8 cellular contexts compared by ENCODE assay signal in genomic region chrX:79259073-79259689, GRCh38.
DNase-seq lines count a peak whose midpoint lies in the region; ATAC-seq and TF ChIP-seq lines count a peak whose summit lies in the region.

No MANE protein-coding gene starts in this region.

- H3K4me1 ChIP-seq in psoas muscle: no peaks in the 10 kb centered on the region

- CTCF ChIA-PET in RWPE1 (lab: Yijun Ruan, JAX): no interaction called here

- H3K27me3 Mint-ChIP-seq in activated T-helper 1 cell treated with anti-CD3 and anti-CD28 coated beads, Interleukin-12 subunit alpha, Interleukin-12 subunit beta, Interleukin-2, Interleukin-4 antibody, amounts not matched to agents 30 ng/mL and 10 ng/mL and 1 ng/mL, durations not matched to agents 14 hours and 24 hours and 36 hours (ENCODE audit: insufficient read depth): no peaks in the 10 kb centered on the region

- peaks cover 22% of the 10 kb centered on the region for H3K36me3 Mint-ChIP-seq in activated T-helper 1 cell treated with anti-CD3 and anti-CD28 coated beads, Interleukin-12 subunit alpha, Interleukin-12 subunit beta, Interleukin-2, Interleukin-4 antibody, amounts not matched to agents 30 ng/mL and 10 ng/mL and 1 ng/mL, durations not matched to agents 14 hours and 24 hours and 36 hours (ENCODE audit: low read depth)

- TF ChIP-seq CTCF in RWPE1 (conservative IDR thresholded peaks at IDR 0.05; ENCODE audit: low read depth) (no peak), psoas muscle (IDR thresholded peaks at IDR 0.05) (no peak)

- peak overlapping the region; percentile 45 for H3K4me3 Mint-ChIP-seq in activated T-helper 1 cell treated with anti-CD3 and anti-CD28 coated beads, Interleukin-12 subunit alpha, Interleukin-12 subunit beta, Interleukin-2, Interleukin-4 antibody, amounts not matched to agents 30 ng/mL and 10 ng/mL and 1 ng/mL, durations not matched to agents 14 hours and 24 hours and 36 hours

- intact Hi-C loops in activated T-helper 1 cell treated with anti-CD3 and anti-CD28 coated beads, Interleukin-12 subunit alpha, Interleukin-12 subunit beta, Interleukin-2, Interleukin-4 antibody, amounts not matched to agents 30 ng/mL and 10 ng/mL and 1 ng/mL, durations not matched to agents 14 hours and 24 hours and 36 hours (cut with micrococcal nuclease): loop anchor here (1.0 to 5.0 kb wide), 12 partner anchors 11 to 928 kb away; partner anchors contain the start of genes GPR174 and ITM2A
- intact Hi-C loops in psoas muscle (cut with DNase I): no loop called here

- DNase-seq in KBM-7: peak; percentile 97
- DNase-seq in activated T-helper 1 cell treated with anti-CD3 and anti-CD28 coated beads, Interleukin-12 subunit alpha, Interleukin-12 subunit beta, Interleukin-2, Interleukin-4 antibody, amounts not matched to agents 30 ng/mL and 10 ng/mL and 1 ng/mL, durations not matched to agents 14 hours and 24 hours and 36 hours (ENCODE audit: low spot score): peak; percentile 57
- DNase-seq in stimulated activated CD4-positive, alpha-beta T cell treated with anti-CD3 and anti-CD28 coated beads, TNF-alpha, amount 100 ng/mL, for 4 hours (ENCODE audit: low read depth in 3 of 3): peak; percentile 4 to 43 (median 14)
- DNase-seq in RWPE1 (ENCODE audit: low spot score): no peak
- no peak for DNase-seq in NCI-H446 (lab: John Stamatoyannopoulos, UW)
- no peak for DNase-seq in psoas muscle

- peaks cover 86% of the 10 kb centered on the region for H3K4me1 Mint-ChIP-seq in activated T-helper 1 cell treated with anti-CD3 and anti-CD28 coated beads, Interleukin-12 subunit alpha, Interleukin-12 subunit beta, Interleukin-2, Interleukin-4 antibody, amounts not matched to agents 30 ng/mL and 10 ng/mL and 1 ng/mL, durations not matched to agents 14 hours and 24 hours and 36 hours (ENCODE audit: low read depth)

- H3K27me3 ChIP-seq in psoas muscle (ENCODE audit: insufficient read depth in 3 of 3, low read length in 2 of 3): no peaks in the 10 kb centered on the region

- peak overlapping the region; percentile 60; the same call in 1 of the 2 replicates for H3K4me3 ChIP-seq in GM08714 (ENCODE audit: low read length)
- H3K4me3 ChIP-seq in psoas muscle: no peak overlapping the region

- peak; percentile 81 for ATAC-seq in GM21423 (IDR thresholded peaks at IDR 0.05; ENCODE audit: unreplicated experiment)
- ATAC-seq in psoas muscle: no peak

- peaks cover 14% of the 10 kb centered on the region for H3K9me3 Mint-ChIP-seq in activated T-helper 1 cell treated with anti-CD3 and anti-CD28 coated beads, Interleukin-12 subunit alpha, Interleukin-12 subunit beta, Interleukin-2, Interleukin-4 antibody, amounts not matched to agents 30 ng/mL and 10 ng/mL and 1 ng/mL, durations not matched to agents 14 hours and 24 hours and 36 hours

- 0 to 35% (median 2%) methylated on average over 2 of the region's 2 CpGs for WGBS in psoas muscle, 3 donors

- peak overlapping the region; percentile 87 for H3K27ac Mint-ChIP-seq in activated T-helper 1 cell treated with anti-CD3 and anti-CD28 coated beads, Interleukin-12 subunit alpha, Interleukin-12 subunit beta, Interleukin-2, Interleukin-4 antibody, amounts not matched to agents 30 ng/mL and 10 ng/mL and 1 ng/mL, durations not matched to agents 14 hours and 24 hours and 36 hours

- no peak overlapping the region for H3K27ac ChIP-seq in RWPE1
- no peak overlapping the region for H3K27ac ChIP-seq in psoas muscle

- no peaks in the 10 kb centered on the region for H3K36me3 ChIP-seq in psoas muscle (ENCODE audit: insufficient read depth in 1 of 2, low read depth in 1 of 2)

- H3K9me3 ChIP-seq in psoas muscle: no peaks in the 10 kb centered on the region

- in situ Hi-C loops in KBM-7 (cut with MboI; ENCODE audit: low pct_unique_long_range_greater_than_20kb, low sequenced_read_pairs): no loop called here

- POLR2A ChIA-PET in RWPE1 (lab: Yijun Ruan, JAX; ENCODE audit: low non-redundant PET): no interaction called here

Comparison
In these comparisons a context has a peak if more than half of its experiments do, and no peak if none do; other contexts are left out.
1. DNase-seq: peak in KBM-7 (single experiment), activated T-helper 1 cell treated with anti-CD3 and anti-CD28 coated beads, Interleukin-12 subunit alpha, Interleukin-12 subunit beta, Interleukin-2, Interleukin-4 antibody, amounts not matched to agents 30 ng/mL and 10 ng/mL and 1 ng/mL, durations not matched to agents 14 hours and 24 hours and 36 hours (single experiment) and stimulated activated CD4-positive, alpha-beta T cell treated with anti-CD3 and anti-CD28 coated beads, TNF-alpha, amount 100 ng/mL, for 4 hours (3 of 3); none in RWPE1 (single experiment), NCI-H446 (0 of 2) and psoas muscle (0 of 2).